In genomic region chr6:33668914-33669313, GRCh38 we compare ENCODE assay signal across 9 cellular contexts. TPM values are rescaled to one million over a fixed set of nuclear protein-coding genes. Genes with fewer than 3 reads are reported as not detected.
A peak's percentile ranks its signal among the peaks of the same experiment; 100 is the strongest.
DNase-seq lines count a peak whose midpoint lies in the region; ATAC-seq and TF ChIP-seq lines count a peak whose summit lies in the region.
"Had no signal": no experiment of that assay in that cellular context is flagged by ENCODE, and none has a peak within 500 bp of the region (broad histone marks: within the 10 kb centered on the region; RNA-seq: fewer than 3 reads in every experiment).

No MANE protein-coding gene starts in this region.

- H3K27ac Mint-ChIP-seq in H9: no peak overlapping the region; a peak in 1 of 7 replicates
- peak overlapping the region; percentile 65 for H3K27ac Mint-ChIP-seq in activated B cell treated with CpG ODN at 0.5 μM for 24 hours

- no peaks in the 10 kb centered on the region; the same call in 1 of the 2 replicates for H3K27me3 Mint-ChIP-seq in H9 (ENCODE audit: low read depth)
- H3K27me3 Mint-ChIP-seq in activated B cell treated with CpG ODN at 0.5 μM for 24 hours: no peaks in the 10 kb centered on the region

- ATAC-seq in activated B cell treated with CpG ODN at 0.5 μM for 24 hours (ENCODE audit: low read depth) (peak; percentile 91), GM21515 (IDR thresholded peaks at IDR 0.05; ENCODE audit: unreplicated experiment) (no peak), HG02973 (IDR thresholded peaks at IDR 0.05; ENCODE audit: unreplicated experiment) (no peak), HG02840 (IDR thresholded peaks at IDR 0.05; ENCODE audit: low FRiP score, unreplicated experiment) (no peak)
- ATAC-seq: Right ventricle myocardium inferior had no signal

- H3K56ac ChIP-seq in H9 (ENCODE audit: insufficient read length, low read depth, low read length): no peak overlapping the region

- H4K5ac ChIP-seq in H9 (ENCODE audit: insufficient read length, low read depth, low read length): no peak overlapping the region

- no peaks in the 10 kb centered on the region for H3K27me3 ChIP-seq in H9 (ENCODE audit: insufficient read depth, low read length)
- no peaks in the 10 kb centered on the region for H3K27me3 ChIP-seq in colonic mucosa

- DNase-seq in H9 (peak; percentile 62), activated B cell treated with CpG ODN at 0.5 μM for 24 hours (no peak), colonic mucosa (peak; percentile 73), AG08396 (ENCODE audit: low spot score) (no peak)
- DNase-seq in stimulated activated CD4-positive, alpha-beta T cell treated with anti-CD3 and anti-CD28 coated beads, Interleukin-1b, Interleukin-23, amount 100 ng/mL, for 48 hours: peak; percentile 37

- POLR2A ChIA-PET in activated B cell treated with CpG ODN at 0.5 μM for 24 hours (lab: Charles Lee): interaction anchor here (0.6 kb wide), 1 partner anchor 237 kb away, joined by 3 read pairs; no protein-coding TSS in a partner anchor

- H4K91ac ChIP-seq in H9 (ENCODE audit: insufficient read length, low read depth, low read length): no peak overlapping the region

- H3K14ac ChIP-seq in H9 (ENCODE audit: insufficient read depth, low read length): no peak overlapping the region

- no peak overlapping the region for H3K4ac ChIP-seq in H9 (ENCODE audit: low read depth, low read length)

- intact Hi-C loops in activated B cell treated with CpG ODN at 0.5 μM for 24 hours (cut with micrococcal nuclease): loop anchor here (1.0 kb wide), 1 partner anchor 31 kb away; no protein-coding TSS in a partner anchor
- intact Hi-C loops in colonic mucosa (cut with DNase I): no loop called here

- H3K4me1 Mint-ChIP-seq in H9: peaks cover 0 to 11% of the 10 kb centered on the region in 2 experiments; a peak in 2 of 4 replicates
- peaks cover 14% of the 10 kb centered on the region for H3K4me1 Mint-ChIP-seq in activated B cell treated with CpG ODN at 0.5 μM for 24 hours

- H3K36me3 Mint-ChIP-seq in H9 (ENCODE audit: insufficient read depth in 1 of 3, low read depth in 3 of 3) (peaks cover 23 to 74% (median 45%) of the 10 kb centered on the region in 3 experiments; a peak in 6 of 7 replicates), activated B cell treated with CpG ODN at 0.5 μM for 24 hours (ENCODE audit: low read depth) (peaks cover 79% of the 10 kb centered on the region)

- no CpG with 5 or more reads among the region's 17 CpGs for WGBS in H9 (ENCODE audit: extremely low coverage, insufficient read length, low lambda C conversion rate)

- no peaks in the 10 kb centered on the region for H3K79me1 ChIP-seq in H9 (ENCODE audit: insufficient read depth, low read depth, low read length, poor library complexity, severe bottlenecking)

- H2BK15ac ChIP-seq in H9 (ENCODE audit: low read depth, low read length): no peak overlapping the region

- H3K79me2 ChIP-seq in H9 (ENCODE audit: insufficient read depth, low read length): no peaks in the 10 kb centered on the region

- H3K4me1 ChIP-seq in H9 (ENCODE audit: insufficient read depth, low read length) (no peaks in the 10 kb centered on the region), colonic mucosa (no peaks in the 10 kb centered on the region)

- H3K36me3 ChIP-seq in colonic mucosa: peaks cover 13% of the 10 kb centered on the region

- H4K20me1 ChIP-seq in H9 (ENCODE audit: control insufficient read depth, insufficient read depth, insufficient read length): no peaks in the 10 kb centered on the region

- H3K4me3 ChIP-seq in colonic mucosa: no peak overlapping the region

- H3K23me2 ChIP-seq in H9 (ENCODE audit: insufficient read length, low read depth, low read length, poor library complexity, severe bottlenecking): no peaks in the 10 kb centered on the region

- no peak overlapping the region for H2BK120ac ChIP-seq in H9 (ENCODE audit: low read depth, low read length, poor library complexity, severe bottlenecking)

- no peak overlapping the region for H2BK5ac ChIP-seq in H9 (ENCODE audit: insufficient read length, low read length)

- H3K4me3 Mint-ChIP-seq in H9: no peak overlapping the region
- H3K4me3 Mint-ChIP-seq in activated B cell treated with CpG ODN at 0.5 μM for 24 hours: no peak overlapping the region

- H2AFZ ChIP-seq in H9 (ENCODE audit: low read length): no peak overlapping the region

- no peak overlapping the region for H3T11ph ChIP-seq in H9 (ENCODE audit: low read length)

- no peak overlapping the region for H3K23ac ChIP-seq in H9 (ENCODE audit: insufficient read length, low read depth, low read length)

- no peak overlapping the region for H3K18ac ChIP-seq in H9 (ENCODE audit: insufficient read length, low read depth, low read length)

- no peak overlapping the region for H2BK12ac ChIP-seq in H9 (ENCODE audit: insufficient read length, low read depth, low read length)

- no peak overlapping the region for H4K8ac ChIP-seq in H9 (replicated peaks; ENCODE audit: insufficient read length, low read depth, low read length)

- no peak overlapping the region for H2BK20ac ChIP-seq in H9 (ENCODE audit: low read depth, low read length, poor library complexity, severe bottlenecking)

- H3K4me2 ChIP-seq in H9 (ENCODE audit: insufficient read depth, insufficient read length, low read length): no peak overlapping the region

- no peak overlapping the region for H2AK5ac ChIP-seq in H9 (ENCODE audit: insufficient read length, low read length)

- TF ChIP-seq CTCF in H9 (conservative IDR thresholded peaks at IDR 0.05) (no peak), activated B cell treated with CpG ODN at 0.5 μM for 24 hours (IDR thresholded peaks at IDR 0.05) (no peak), colonic mucosa (IDR thresholded peaks at IDR 0.05) (no peak)

- CTCF ChIA-PET in activated B cell treated with CpG ODN at 0.5 μM for 24 hours (lab: Charles Lee): no interaction called here

- H3K9ac ChIP-seq in H9 (ENCODE audit: extremely low read depth, insufficient read length, low read length) (no peak overlapping the region), colonic mucosa (ENCODE audit: low read depth in 2 of 2, low read length in 2 of 2) (no peak overlapping the region)

- no peaks in the 10 kb centered on the region for H3K9me3 ChIP-seq in H9 (ENCODE audit: control insufficient read depth, low read depth, low read length)
- no peaks in the 10 kb centered on the region for H3K9me3 ChIP-seq in colonic mucosa

- H3K27ac ChIP-seq in H9 (ENCODE audit: insufficient read length, low read depth, low read length) (no peak overlapping the region), colonic mucosa (no peak overlapping the region)

- H3K9me3 Mint-ChIP-seq in H9 (no peaks in the 10 kb centered on the region; a peak in 1 of 5 replicates), activated B cell treated with CpG ODN at 0.5 μM for 24 hours (no peaks in the 10 kb centered on the region)

RNA-seq across cellular contexts. Expression of gene UQCC2, which starts 42.6 kb away (rescaled TPM):
- total RNA-seq in H9 (2021) (134 and 140 TPM in 2 replicates), activated B cell treated with CpG ODN at 0.5 μM for 24 hours (26.2 and 37.5 TPM in 2 replicates), colonic mucosa (10 to 100 TPM; 45.0 to 81.7 TPM)

RNA-seq across cellular contexts. Expression of gene ITPR3, which starts 47.8 kb away (rescaled TPM):
- total RNA-seq in H9 (2021) (39.1 and 40.3 TPM in 2 replicates), activated B cell treated with CpG ODN at 0.5 μM for 24 hours (31.7 and 35.5 TPM in 2 replicates), colonic mucosa (100 to 1,000 TPM in 1 of 2 donors, 10 to 100 TPM in 1; 86.2 to 119 TPM)

Comparison
In these comparisons a context has a peak if more than half of its experiments do, and no peak if none do; other contexts are left out.
1. DNase-seq: peak in H9 (single experiment), colonic mucosa (single experiment) and stimulated activated CD4-positive, alpha-beta T cell treated with anti-CD3 and anti-CD28 coated beads, Interleukin-1b, Interleukin-23, amount 100 ng/mL, for 48 hours (single experiment); none in activated B cell treated with CpG ODN at 0.5 μM for 24 hours (single experiment) and AG08396 (single experiment).